Comparison of ENCODE assay signal across 1 cellular context in genomic region chr2:223993634-223994232, GRCh38.
TF ChIP-seq lines count a peak whose summit lies in the region.

No MANE protein-coding gene starts in this region.

TF ChIP-seq in neural cell, 6 proteins besides CTCF, POLR2A, EP300 and RAD21 (continued from another document):
- TF ChIP-seq REST (IDR thresholded peaks at IDR 0.05; ENCODE audit: borderline replicate concordance) (no peak), MXI1 (conservative IDR thresholded peaks at IDR 0.05; ENCODE audit: poor library complexity, severe bottlenecking) (no peak), EZH2 (IDR thresholded peaks at IDR 0.05; ENCODE audit: borderline replicate concordance, insufficient read depth, low read length, poor library complexity, severe bottlenecking) (no peak), TAF1 (IDR thresholded peaks at IDR 0.05; ENCODE audit: low read depth) (no peak)
